ENCODE assay signal across 23 cellular contexts in genomic region chr1:91526496-91526895, GRCh38. TPM values are rescaled to one million over a fixed set of nuclear protein-coding genes. Genes with fewer than 3 reads are reported as not detected.
DNase-seq lines count a peak whose midpoint lies in the region; ATAC-seq, FAIRE-seq and TF ChIP-seq lines count a peak whose summit lies in the region.
"Had no signal": no experiment of that assay in that cellular context is flagged by ENCODE, and none has a peak within 500 bp of the region (broad histone marks: within the 10 kb centered on the region; RNA-seq: fewer than 3 reads in every experiment).

No MANE protein-coding gene starts in this region.

- no peak overlapping the region for H3K4me2 ChIP-seq in astrocyte (ENCODE audit: low read length)
- H3K4me2 ChIP-seq: neural progenitor cell, SK-N-SH had no signal

- H3K36me3 ChIP-seq in BJ (ENCODE audit: control insufficient read depth, insufficient read depth, low read length) (no peaks in the 10 kb centered on the region), astrocyte (ENCODE audit: insufficient read depth, low read length) (no peaks in the 10 kb centered on the region), pancreas (no peaks in the 10 kb centered on the region)
- H3K36me3 ChIP-seq: right atrium auricular region had no signal

- H3K27me3 Mint-ChIP-seq in astrocyte (ENCODE audit: low read depth, unreplicated experiment), result no peaks in the 10 kb centered on the region
- H3K27me3 Mint-ChIP-seq: activated naive CD8-positive, alpha-beta T cell treated with anti-CD3 and anti-CD28 coated beads, Interleukin-2, amount 10 ng/mL, durations not matched to agents 7 days and 5 days; memory B cell had no signal

- no peak overlapping the region for H3K4me3 Mint-ChIP-seq in astrocyte (ENCODE audit: unreplicated experiment)
- H3K4me3 Mint-ChIP-seq: activated naive CD8-positive, alpha-beta T cell treated with anti-CD3 and anti-CD28 coated beads, Interleukin-2, amount 10 ng/mL, durations not matched to agents 7 days and 5 days; memory B cell; neural progenitor cell; T-helper 2 cell treated with Interferon-gamma antibody and Interleukin-4, amounts not matched to agents 5 μg/mL and 100 μg/mL, for 36 hours had no signal

- 36 to 40% methylated on average over 5 of the region's 5 CpGs for WGBS in pancreas, 2 donors

- no peak overlapping the region for H3K4me3 ChIP-seq in BJ (ENCODE audit: low read depth, low read length)
- H3K4me3 ChIP-seq in astrocyte (ENCODE audit: insufficient read depth, low read depth, low read length), result no peak overlapping the region
- H3K4me3 ChIP-seq in foreskin fibroblast (ENCODE audit: low read depth in 1 of 2, low read length in 2 of 2), result no peak overlapping the region
- no peak overlapping the region for H3K4me3 ChIP-seq in pancreas
- H3K4me3 ChIP-seq: neural progenitor cell, right atrium auricular region had no signal

- H3K27ac ChIP-seq in astrocyte (ENCODE audit: low read depth, low read length) (no peak overlapping the region), pancreas (no peak overlapping the region)
- H3K27ac ChIP-seq: right atrium auricular region had no signal

- FAIRE-seq in astrocyte (lab: Jason Lieb, UNC), result peak; percentile 29
- no peak for FAIRE-seq in pancreas (lab: Jason Lieb, UNC)
- FAIRE-seq: bronchial epithelial cell, keratinocyte had no signal

- H3K4me1 ChIP-seq in astrocyte (ENCODE audit: insufficient read depth, low read length), result no peaks in the 10 kb centered on the region
- peaks cover 0 to 6% (median 0%) of the 10 kb centered on the region in 3 donors for H3K4me1 ChIP-seq in pancreas
- H3K4me1 ChIP-seq: right atrium auricular region had no signal

- H3K9me3 ChIP-seq in astrocyte (ENCODE audit: insufficient read depth, low read depth, low read length) (no peaks in the 10 kb centered on the region), pancreas (no peaks in the 10 kb centered on the region)
- H3K9me3 ChIP-seq: right atrium auricular region, SK-N-SH had no signal

- POLR2A ChIA-PET in BJ (lab: Charles Lee), result no interaction called here

- no peaks in the 10 kb centered on the region for H3K36me3 Mint-ChIP-seq in astrocyte (ENCODE audit: low read depth, unreplicated experiment)

- intact Hi-C loops in pancreas (cut with DNase I), result no loop called here

- CTCF ChIA-PET in BJ (lab: Yijun Ruan, JAX), result interaction anchor here (1.1 to 3.4 kb wide), 2 partner anchors 13 to 402 kb away, joined by 3 to 11 read pairs; no protein-coding TSS in a partner anchor

- H3K27ac Mint-ChIP-seq in astrocyte (ENCODE audit: unreplicated experiment), result no peak overlapping the region
- H3K27ac Mint-ChIP-seq: activated naive CD8-positive, alpha-beta T cell treated with anti-CD3 and anti-CD28 coated beads, Interleukin-2, amount 10 ng/mL, durations not matched to agents 7 days and 5 days; memory B cell; neural progenitor cell; T-helper 2 cell treated with Interferon-gamma antibody and Interleukin-4, amounts not matched to agents 5 μg/mL and 100 μg/mL, for 36 hours had no signal

- no peaks in the 10 kb centered on the region for H3K27me3 ChIP-seq in BJ (ENCODE audit: control insufficient read depth, insufficient read depth, low read length)
- H3K27me3 ChIP-seq in astrocyte (ENCODE audit: insufficient read depth, low read length), result no peaks in the 10 kb centered on the region
- no peaks in the 10 kb centered on the region for H3K27me3 ChIP-seq in pancreas
- H3K27me3 ChIP-seq: neural progenitor cell, right atrium auricular region had no signal

- H3K9me3 Mint-ChIP-seq in astrocyte (ENCODE audit: unreplicated experiment), result no peaks in the 10 kb centered on the region
- H3K9me3 Mint-ChIP-seq: activated naive CD8-positive, alpha-beta T cell treated with anti-CD3 and anti-CD28 coated beads, Interleukin-2, amount 10 ng/mL, durations not matched to agents 7 days and 5 days; memory B cell; neural progenitor cell; T-helper 2 cell treated with Interferon-gamma antibody and Interleukin-4, amounts not matched to agents 5 μg/mL and 100 μg/mL, for 36 hours had no signal

- no peak overlapping the region for H3K9ac ChIP-seq in astrocyte (ENCODE audit: low read length)
- H3K9ac ChIP-seq: neural progenitor cell, SK-N-SH had no signal

- H4K20me1 ChIP-seq in astrocyte (ENCODE audit: insufficient read depth, low read length), result no peaks in the 10 kb centered on the region

- peaks cover 5% of the 10 kb centered on the region for H3K4me1 Mint-ChIP-seq in astrocyte (ENCODE audit: low read depth, unreplicated experiment)
- H3K4me1 Mint-ChIP-seq: neural progenitor cell had no signal

- no peak for TF ChIP-seq CTCF in BJ (IDR thresholded peaks at IDR 0.05; ENCODE audit: insufficient read depth, low read depth, low read length)
- TF ChIP-seq CTCF in astrocyte (IDR thresholded peaks at IDR 0.05; ENCODE audit: insufficient read depth, low read depth, low read length), result no peak
- no peak for TF ChIP-seq CTCF in foreskin fibroblast (IDR thresholded peaks at IDR 0.05; ENCODE audit: low read depth, low read length)
- no peak for TF ChIP-seq CTCF in omental fat pad (IDR thresholded peaks at IDR 0.05)
- no peak for TF ChIP-seq CTCF in pancreas (IDR thresholded peaks at IDR 0.05)

- H2AFZ ChIP-seq in astrocyte (ENCODE audit: low read depth, low read length), result no peak overlapping the region
- H2AFZ ChIP-seq: neural progenitor cell had no signal

- peak; percentile 28 for ATAC-seq in omental fat pad (ENCODE audit: low FRiP score)
- ATAC-seq in pancreas, result no peak

- peak; percentile 44 for DNase-seq in BJ (ENCODE audit: low read depth)
- DNase-seq in astrocyte (ENCODE audit: low read depth), result peak; percentile 86
- peak; percentile 50 to 77 for DNase-seq in foreskin fibroblast
- no peak for DNase-seq in omental fat pad (ENCODE audit: low spot score)
- no peak for DNase-seq in activated CD8-positive, alpha-beta memory T cell treated with anti-CD3 and anti-CD28 coated beads, Interleukin-2, amount 50 U/mL, for 4 hours
- DNase-seq in pancreas, result no peak
- no peak for DNase-seq in activated naive CD4-positive, alpha-beta T cell treated with anti-CD3 and anti-CD28 coated beads, Interleukin-2, amount 50 U/mL, for 16 hours
- DNase-seq in hepatic stellate cell (ENCODE audit: low spot score), result no peak
- DNase-seq: activated CD4-positive, CD25-positive, alpha-beta regulatory T cell; activated naive CD8-positive, alpha-beta T cell treated with anti-CD3 and anti-CD28 coated beads, Interleukin-2, amount 10 ng/mL, durations not matched to agents 7 days and 5 days; dermis blood vessel endothelial cell; Kasumi-1; NCI-H1048; NCI-H2081 treated with DMSO at 0.1 percent for 48 hours; NCI-H524 treated with DMSO at 0.1 percent for 48 hours; RPMI8226; SK-N-SH had no signal

- no peaks in the 10 kb centered on the region for H3K79me2 ChIP-seq in astrocyte (ENCODE audit: insufficient read depth, low read length)

RNA-seq across cellular contexts. Expression of gene CDC7, which starts 25.8 kb away (rescaled TPM):
- 2.6 and 2.8 TPM in 2 replicates for polyA plus RNA-seq in BJ (2011; rRNA removed)
- polyA minus RNA-seq in BJ (2011; rRNA and poly(A)+ RNA removed), result 1.3 TPM in 2 replicates
- total RNA-seq in astrocyte, result 3.3 and 4.0 TPM in 2 replicates
- total RNA-seq in omental fat pad, result 1 to 10 TPM; 1.4 to 4.1 (median 2.4) TPM
- total RNA-seq in pancreas, result 1 to 10 TPM in 2 of 6 donors, under 1 TPM in 4; 0.56 to 2.4 (median 0.92) TPM
- 1 to 10 TPM in 1 of 2 donors, under 1 TPM in 1; 0.87 to 1.4 TPM for polyA plus RNA-seq in pancreas

Comparison
In these comparisons a context has a peak if more than half of its experiments do, and no peak if none do; other contexts are left out.
1. DNase-seq: peak in BJ (single experiment), astrocyte (single experiment) and foreskin fibroblast (2 of 2); none in omental fat pad (single experiment), activated CD8-positive, alpha-beta memory T cell treated with anti-CD3 and anti-CD28 coated beads, Interleukin-2, amount 50 U/mL, for 4 hours (single experiment), pancreas (0 of 6), activated naive CD4-positive, alpha-beta T cell treated with anti-CD3 and anti-CD28 coated beads, Interleukin-2, amount 50 U/mL, for 16 hours (single experiment) and hepatic stellate cell (single experiment).